In the genomic region with DNA sequence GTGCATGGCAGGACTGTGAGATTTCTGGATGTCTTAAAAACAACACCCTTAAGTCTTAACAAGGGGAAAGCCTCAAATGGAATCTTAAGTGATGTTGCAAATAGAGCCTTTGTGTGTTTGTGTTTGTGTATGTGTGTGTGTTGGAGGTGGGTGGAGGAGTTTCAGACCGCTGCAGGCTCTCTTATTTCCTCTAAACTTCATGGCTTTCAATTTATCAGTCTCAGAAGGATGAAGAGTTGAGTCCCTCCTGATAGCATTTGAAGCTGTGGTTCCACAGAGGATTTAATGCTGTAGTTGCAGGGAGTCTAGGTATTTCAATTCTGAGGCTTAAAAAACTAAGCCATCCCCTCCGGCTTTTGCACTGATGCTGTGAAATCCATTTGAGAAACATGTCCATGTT, we compare ENCODE assay signal across 26 cellular contexts. TPM values are rescaled to one million over a fixed set of nuclear protein-coding genes. Genes with fewer than 3 reads are reported as not detected.
DNase-seq lines count a peak whose midpoint lies in the region; ATAC-seq and TF ChIP-seq lines count a peak whose summit lies in the region.
"Had no signal": no experiment of that assay in that cellular context is flagged by ENCODE, and none has a peak within 500 bp of the region (broad histone marks: within the 10 kb centered on the region; RNA-seq: fewer than 3 reads in every experiment).

No MANE protein-coding gene starts in this region.

- no peaks in the 10 kb centered on the region; the same call in 1 of the 2 replicates for H3K4me1 ChIP-seq in iPS-20b (ENCODE audit: insufficient read depth, low read length)
- H3K4me1 ChIP-seq: A549 had no signal

- no peak for DNase-seq in activated naive CD8-positive, alpha-beta T cell treated with anti-CD3 and anti-CD28 coated beads, Interleukin-2, amount 10 ng/mL, durations not matched to agents 7 days and 5 days
- no peak for DNase-seq in activated naive CD8-positive, alpha-beta T cell treated with anti-CD3 and anti-CD28 coated beads, Interleukin-2, amount 50 U/mL, for 24 hours
- DNase-seq in WTC11 (ENCODE audit: low spot score) (no peak), MV-4-11 (lab: John Stamatoyannopoulos, UW) (no peak), NCI-H2081 treated with DMSO at 0.1 percent for 48 hours (lab: John Stamatoyannopoulos, UW) (no peak)
- no peak for DNase-seq in activated naive CD4-positive, alpha-beta T cell treated with anti-CD3 and anti-CD28 coated beads, Interleukin-2, amount 50 U/mL, for 72 hours (ENCODE audit: low spot score in 2 of 2)
- DNase-seq: activated naive CD4-positive, alpha-beta T cell treated with anti-CD3 and anti-CD28 coated beads for 36 hours; activated T-cell treated with anti-CD3 and anti-CD28 coated beads, Interleukin-2, amount 50 U/mL, for 48 hours; aorta; GF-D8; Kasumi-1; NCI-H1105 treated with DMSO at 0.1 percent for 48 hours; NCI-H2107; pancreas; SHP77 treated with DMSO at 0.1 percent for 48 hours; spleen; stimulated activated CD4-positive, alpha-beta T cell treated with anti-CD3 and anti-CD28 coated beads, Interleukin-2, amount 100 ng/mL, for 48 hours; substantia nigra; upper lobe of right lung had no signal

- no peak for ATAC-seq in activated naive CD8-positive, alpha-beta T cell treated with anti-CD3 and anti-CD28 coated beads, Interleukin-2, amount 10 ng/mL, durations not matched to agents 7 days and 5 days (ENCODE audit: low read depth)
- no peak for ATAC-seq in activated naive CD8-positive, alpha-beta T cell treated with anti-CD3 and anti-CD28 coated beads, Interleukin-2, amount 50 U/mL, for 24 hours
- ATAC-seq in WTC11 (no peak), HG03521 (IDR thresholded peaks at IDR 0.05; ENCODE audit: unreplicated experiment) (no peak)
- no peak for ATAC-seq in activated naive CD4-positive, alpha-beta T cell treated with anti-CD3 and anti-CD28 coated beads, Interleukin-2, amount 50 U/mL, for 72 hours
- ATAC-seq: A549; Panc1; pancreas; stimulated activated effector memory CD8-positive, alpha-beta T cell treated with anti-CD3 and anti-CD28 coated beads, Interleukin-12 subunit alpha, Interleukin-12 subunit beta, amount 100 ng/mL, for 72 hours; upper lobe of right lung had no signal

- peak overlapping the region; percentile 19; the same call in 1 of the 2 replicates for H3K4me3 ChIP-seq in iPS-20b (ENCODE audit: low read length)
- H3K4me3 ChIP-seq: A549, pancreas, spleen, upper lobe of right lung had no signal

- no peaks in the 10 kb centered on the region for H3K9me3 Mint-ChIP-seq in activated naive CD8-positive, alpha-beta T cell treated with anti-CD3 and anti-CD28 coated beads, Interleukin-2, amount 10 ng/mL, durations not matched to agents 7 days and 5 days
- H3K9me3 Mint-ChIP-seq in activated naive CD8-positive, alpha-beta T cell treated with anti-CD3 and anti-CD28 coated beads, Interleukin-2, amount 50 U/mL, for 24 hours, result no peaks in the 10 kb centered on the region
- H3K9me3 Mint-ChIP-seq in WTC11, result no peaks in the 10 kb centered on the region
- H3K9me3 Mint-ChIP-seq in activated naive CD4-positive, alpha-beta T cell treated with anti-CD3 and anti-CD28 coated beads, Interleukin-2, amount 50 U/mL, for 72 hours, result no peaks in the 10 kb centered on the region
- H3K9me3 Mint-ChIP-seq: activated naive CD4-positive, alpha-beta T cell treated with anti-CD3 and anti-CD28 coated beads for 36 hours; central memory CD8-positive, alpha-beta T cell; stimulated activated effector memory CD8-positive, alpha-beta T cell treated with anti-CD3 and anti-CD28 coated beads, Interleukin-12 subunit alpha, Interleukin-12 subunit beta, amount 100 ng/mL, for 72 hours had no signal

- no peaks in the 10 kb centered on the region for H3K9me3 ChIP-seq in iPS-20b (ENCODE audit: insufficient read depth, low read depth, low read length)
- H3K9me3 ChIP-seq: A549, pancreas, spleen, upper lobe of right lung had no signal

- peaks cover 3% of the 10 kb centered on the region for H3K36me3 Mint-ChIP-seq in activated naive CD8-positive, alpha-beta T cell treated with anti-CD3 and anti-CD28 coated beads, Interleukin-2, amount 10 ng/mL, durations not matched to agents 7 days and 5 days
- peaks cover 1% of the 10 kb centered on the region for H3K36me3 Mint-ChIP-seq in activated naive CD8-positive, alpha-beta T cell treated with anti-CD3 and anti-CD28 coated beads, Interleukin-2, amount 50 U/mL, for 24 hours (ENCODE audit: low read depth)
- H3K36me3 Mint-ChIP-seq in WTC11, result no peaks in the 10 kb centered on the region
- H3K36me3 Mint-ChIP-seq in activated naive CD4-positive, alpha-beta T cell treated with anti-CD3 and anti-CD28 coated beads, Interleukin-2, amount 50 U/mL, for 72 hours, result peaks cover 4 to 8% of the 10 kb centered on the region in 2 donors

- no peaks in the 10 kb centered on the region for H3K36me3 ChIP-seq in iPS-20b (ENCODE audit: insufficient read depth, low read depth, low read length)
- H3K36me3 ChIP-seq: pancreas, spleen, upper lobe of right lung had no signal

- TF ChIP-seq CTCF in WTC11 (IDR thresholded peaks at IDR 0.05), result no peak

- H3K4me3 Mint-ChIP-seq in activated naive CD8-positive, alpha-beta T cell treated with anti-CD3 and anti-CD28 coated beads, Interleukin-2, amount 10 ng/mL, durations not matched to agents 7 days and 5 days, result peak overlapping the region; percentile 31
- no peak overlapping the region for H3K4me3 Mint-ChIP-seq in activated naive CD8-positive, alpha-beta T cell treated with anti-CD3 and anti-CD28 coated beads, Interleukin-2, amount 50 U/mL, for 24 hours
- peak overlapping the region; percentile 76 for H3K4me3 Mint-ChIP-seq in WTC11
- H3K4me3 Mint-ChIP-seq: activated naive CD4-positive, alpha-beta T cell treated with anti-CD3 and anti-CD28 coated beads for 36 hours; central memory CD8-positive, alpha-beta T cell; stimulated activated effector memory CD8-positive, alpha-beta T cell treated with anti-CD3 and anti-CD28 coated beads, Interleukin-12 subunit alpha, Interleukin-12 subunit beta, amount 100 ng/mL, for 72 hours had no signal

- no peaks in the 10 kb centered on the region for H3K27me3 ChIP-seq in iPS-20b (ENCODE audit: insufficient read depth, low read length)
- H3K27me3 ChIP-seq: pancreas, spleen, upper lobe of right lung had no signal

- H3K4me1 Mint-ChIP-seq in activated naive CD8-positive, alpha-beta T cell treated with anti-CD3 and anti-CD28 coated beads, Interleukin-2, amount 10 ng/mL, durations not matched to agents 7 days and 5 days, result peaks cover 10% of the 10 kb centered on the region
- H3K4me1 Mint-ChIP-seq in activated naive CD8-positive, alpha-beta T cell treated with anti-CD3 and anti-CD28 coated beads, Interleukin-2, amount 50 U/mL, for 24 hours, result peaks cover 13% of the 10 kb centered on the region
- H3K4me1 Mint-ChIP-seq in WTC11, result peaks cover 41% of the 10 kb centered on the region

- H3K27ac ChIP-seq in iPS-20b (ENCODE audit: low read length), result no peak overlapping the region
- H3K27ac ChIP-seq: A549, epithelial cell of prostate, pancreas, spleen, upper lobe of right lung had no signal

- H3K27ac Mint-ChIP-seq in activated naive CD8-positive, alpha-beta T cell treated with anti-CD3 and anti-CD28 coated beads, Interleukin-2, amount 10 ng/mL, durations not matched to agents 7 days and 5 days, result no peak overlapping the region
- H3K27ac Mint-ChIP-seq in activated naive CD8-positive, alpha-beta T cell treated with anti-CD3 and anti-CD28 coated beads, Interleukin-2, amount 50 U/mL, for 24 hours, result no peak overlapping the region
- H3K27ac Mint-ChIP-seq in WTC11, result no peak overlapping the region
- no peak overlapping the region for H3K27ac Mint-ChIP-seq in activated naive CD4-positive, alpha-beta T cell treated with anti-CD3 and anti-CD28 coated beads, Interleukin-2, amount 50 U/mL, for 72 hours
- H3K27ac Mint-ChIP-seq: activated naive CD4-positive, alpha-beta T cell treated with anti-CD3 and anti-CD28 coated beads for 36 hours; stimulated activated effector memory CD8-positive, alpha-beta T cell treated with anti-CD3 and anti-CD28 coated beads, Interleukin-12 subunit alpha, Interleukin-12 subunit beta, amount 100 ng/mL, for 72 hours had no signal

- H3K27me3 Mint-ChIP-seq in activated naive CD8-positive, alpha-beta T cell treated with anti-CD3 and anti-CD28 coated beads, Interleukin-2, amount 10 ng/mL, durations not matched to agents 7 days and 5 days, result no peaks in the 10 kb centered on the region
- H3K27me3 Mint-ChIP-seq in activated naive CD8-positive, alpha-beta T cell treated with anti-CD3 and anti-CD28 coated beads, Interleukin-2, amount 50 U/mL, for 24 hours, result no peaks in the 10 kb centered on the region
- no peaks in the 10 kb centered on the region for H3K27me3 Mint-ChIP-seq in WTC11 (ENCODE audit: low read depth)
- H3K27me3 Mint-ChIP-seq: central memory CD8-positive, alpha-beta T cell had no signal

- POLR2A ChIA-PET in activated naive CD8-positive, alpha-beta T cell treated with anti-CD3 and anti-CD28 coated beads, Interleukin-2, amount 10 ng/mL, durations not matched to agents 7 days and 5 days (lab: Charles Lee), result no interaction called here
- POLR2A ChIA-PET in WTC11 (lab: Charles Lee), result no interaction called here

- CTCF ChIA-PET in WTC11 (lab: Charles Lee), result no interaction called here

- no peak overlapping the region for H3K9ac ChIP-seq in iPS-20b (ENCODE audit: low read depth, low read length)

TF ChIP-seq in WTC11, 78 proteins besides CTCF, POLR2A, EP300 and RAD21 (continues in another document):
- TF ChIP-seq SMAD3 (CRISPR knock-in tag; IDR thresholded peaks at IDR 0.05; ENCODE audit: borderline replicate concordance) (no peak), ESRRA (CRISPR knock-in tag; IDR thresholded peaks at IDR 0.05; ENCODE audit: borderline replicate concordance) (no peak)
- TF ChIP-seq, protein P1, sequence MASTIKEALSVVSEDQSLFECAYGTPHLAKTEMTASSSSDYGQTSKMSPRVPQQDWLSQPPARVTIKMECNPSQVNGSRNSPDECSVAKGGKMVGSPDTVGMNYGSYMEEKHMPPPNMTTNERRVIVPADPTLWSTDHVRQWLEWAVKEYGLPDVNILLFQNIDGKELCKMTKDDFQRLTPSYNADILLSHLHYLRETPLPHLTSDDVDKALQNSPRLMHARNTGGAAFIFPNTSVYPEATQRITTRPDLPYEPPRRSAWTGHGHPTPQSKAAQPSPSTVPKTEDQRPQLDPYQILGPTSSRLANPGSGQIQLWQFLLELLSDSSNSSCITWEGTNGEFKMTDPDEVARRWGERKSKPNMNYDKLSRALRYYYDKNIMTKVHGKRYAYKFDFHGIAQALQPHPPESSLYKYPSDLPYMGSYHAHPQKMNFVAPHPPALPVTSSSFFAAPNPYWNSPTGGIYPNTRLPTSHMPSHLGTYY (CRISPR knock-in tag; IDR thresholded peaks at IDR 0.05), result no peak

RNA-seq across cellular contexts. Expression of a gene that starts 4.3 kb away (rescaled TPM):
- total RNA-seq in activated naive CD8-positive, alpha-beta T cell treated with anti-CD3 and anti-CD28 coated beads, Interleukin-2, amount 10 ng/mL, durations not matched to agents 7 days and 5 days, result 10 to 100 TPM; 18.6 to 21.5 TPM
- total RNA-seq in WTC11 (2021), result 6.5 to 9.3 TPM (median 6.8 TPM) in 3 replicates
- 10 to 100 TPM; 11.6 to 19.1 TPM for total RNA-seq in activated naive CD4-positive, alpha-beta T cell treated with anti-CD3 and anti-CD28 coated beads, Interleukin-2, amount 50 U/mL, for 72 hours
